15 cellular contexts compared by ENCODE assay signal in the genomic region with DNA sequence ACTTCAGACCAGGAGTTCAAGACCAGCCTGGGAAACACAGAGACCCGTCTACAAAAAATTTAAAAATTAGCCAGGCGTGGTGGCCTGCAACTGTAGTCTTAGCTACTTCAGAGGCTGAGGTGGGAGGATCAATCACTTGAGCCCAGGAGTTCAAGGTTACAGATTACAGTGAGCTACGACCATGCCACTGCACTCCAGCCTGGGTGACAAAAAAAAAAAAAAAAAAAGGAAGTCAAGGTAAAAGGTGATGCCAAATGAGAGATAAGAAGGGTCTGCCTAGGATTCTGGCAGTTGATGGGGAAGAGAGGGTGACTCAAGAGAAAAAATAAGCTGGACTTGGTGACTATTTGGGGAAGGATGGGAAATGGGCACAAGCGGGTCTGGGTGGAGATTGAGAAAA. TPM values are rescaled to one million over a fixed set of nuclear protein-coding genes. Genes with fewer than 3 reads are reported as not detected.
DNase-seq lines count a peak whose midpoint lies in the region; ATAC-seq and TF ChIP-seq lines count a peak whose summit lies in the region.
"Had no signal": no experiment of that assay in that cellular context is flagged by ENCODE, and none has a peak within 500 bp of the region (broad histone marks: within the 10 kb centered on the region; RNA-seq: fewer than 3 reads in every experiment).

No MANE protein-coding gene starts in this region.

- ATAC-seq in CD8-positive, alpha-beta T cell, result no peak
- no peak for ATAC-seq in psoas muscle

- H3F3A ChIP-seq in MM.1S (ENCODE audit: insufficient read depth, low read length), result peaks cover 9% of the 10 kb centered on the region

- H3K4me2 ChIP-seq in MM.1S (ENCODE audit: low read depth, low read length), result peak overlapping the region; percentile 71; the same call in 1 of the 2 replicates

- no peak overlapping the region for H3K27ac ChIP-seq in CD8-positive, alpha-beta T cell (ENCODE audit: low read depth, low read length)
- H3K27ac ChIP-seq in MM.1S (ENCODE audit: low read length) (no peak overlapping the region), psoas muscle (peak overlapping the region; percentile 80)
- H3K27ac ChIP-seq: brain microvascular endothelial cell had no signal

- H3K4me3 ChIP-seq in CD8-positive, alpha-beta T cell (ENCODE audit: low read depth, low read length), result no peak overlapping the region
- H3K4me3 ChIP-seq in MM.1S (ENCODE audit: low read length) (no peak overlapping the region), psoas muscle (no peak overlapping the region)

- peaks cover 23% of the 10 kb centered on the region for H3K4me1 ChIP-seq in CD8-positive, alpha-beta T cell (ENCODE audit: insufficient read depth, low read length)
- H3K4me1 ChIP-seq in MM.1S (ENCODE audit: low read length), result peaks cover 12% of the 10 kb centered on the region
- H3K4me1 ChIP-seq in psoas muscle, result peaks cover 39% of the 10 kb centered on the region

- H3K9me2 ChIP-seq in MM.1S (replicated peaks; ENCODE audit: insufficient read depth, low read length), result no peaks in the 10 kb centered on the region

- DNase-seq in CD8-positive, alpha-beta T cell, result no peak
- DNase-seq in MM.1S (no peak), psoas muscle (no peak), DMS 273 treated with DMSO at 0.1 percent for 48 hours (lab: John Stamatoyannopoulos, UW) (no peak), UCSD-AML1 (lab: John Stamatoyannopoulos, UW; ENCODE audit: unreplicated experiment) (no peak), osteocyte (ENCODE audit: extremely low spot score, unreplicated experiment) (no peak)
- DNase-seq: brain microvascular endothelial cell; effector memory CD4-positive, alpha-beta T cell; foreskin fibroblast; KG1; NCI-H187 treated with DMSO at 0.1 percent for 48 hours; retina; stimulated activated CD4-positive, alpha-beta T cell treated with anti-CD3 and anti-CD28 coated beads, Interleukin-4, amount 100 ng/mL, for 24 hours; stimulated activated naive CD4-positive, alpha-beta T cell treated with Interleukin-2 at 50 U/mL for 16 hours had no signal

- no peak overlapping the region for H2AFZ ChIP-seq in MM.1S (ENCODE audit: low read length)

- peaks cover 21% of the 10 kb centered on the region; the same call in 1 of the 2 replicates for H3K79me2 ChIP-seq in MM.1S (ENCODE audit: low read length)

- H3K9me3 Mint-ChIP-seq in CD8-positive, alpha-beta T cell, result no peaks in the 10 kb centered on the region
- H3K9me3 Mint-ChIP-seq in brain (no peaks in the 10 kb centered on the region), osteocyte (ENCODE audit: unreplicated experiment) (no peaks in the 10 kb centered on the region)

- 82 to 92% (median 88%) methylated on average over 4 of the region's 4 CpGs for WGBS in psoas muscle, 3 donors

- no peak overlapping the region for H3K27ac Mint-ChIP-seq in CD8-positive, alpha-beta T cell
- H3K27ac Mint-ChIP-seq in brain (peak overlapping the region; percentile 30 to 94 (median 81)), osteocyte (ENCODE audit: unreplicated experiment) (no peak overlapping the region)

- no peaks in the 10 kb centered on the region for H3K27me3 ChIP-seq in CD8-positive, alpha-beta T cell (ENCODE audit: insufficient read depth, low read length)
- H3K27me3 ChIP-seq in MM.1S (replicated peaks; ENCODE audit: insufficient read depth, low read length) (no peaks in the 10 kb centered on the region), psoas muscle (ENCODE audit: insufficient read depth in 3 of 3, low read length in 2 of 3) (no peaks in the 10 kb centered on the region)
- H3K27me3 ChIP-seq: brain microvascular endothelial cell had no signal

- intact Hi-C loops in CD8-positive, alpha-beta T cell (cut with DNase I, micrococcal nuclease), result loop anchor here (2.0 to 10.0 kb wide), 5 partner anchors 147 to 423 kb away; a partner anchor contains a TSS
- intact Hi-C loops in psoas muscle (cut with DNase I), result loop anchor here (2.0 kb wide), 4 partner anchors 31 to 145 kb away; no protein-coding TSS in a partner anchor

- POLR2A ChIA-PET in CD8-positive, alpha-beta T cell (lab: Charles Lee), result interaction anchor here (0.6 to 2.9 kb wide), 3 partner anchors 32 to 144 kb away, joined by 3 to 17 read pairs (median 8); a partner anchor contains a TSS

- H3K4me3 Mint-ChIP-seq in CD8-positive, alpha-beta T cell, result peak overlapping the region; percentile 30
- H3K4me3 Mint-ChIP-seq in brain (peak overlapping the region in 4 of 5 experiments; percentile 13 to 61 (median 39)), osteocyte (ENCODE audit: unreplicated experiment) (no peak overlapping the region)

- no peak for TF ChIP-seq CTCF in CD8-positive, alpha-beta T cell (IDR thresholded peaks at IDR 0.05)
- TF ChIP-seq CTCF in MM.1S (IDR thresholded peaks at IDR 0.05; ENCODE audit: low read length) (no peak), brain (conservative IDR thresholded peaks at IDR 0.05) (no peak), psoas muscle (IDR thresholded peaks at IDR 0.05) (no peak), osteocyte (IDR thresholded peaks at IDR 0.05) (no peak)

- H3K27me3 Mint-ChIP-seq in CD8-positive, alpha-beta T cell (ENCODE audit: low read depth), result no peaks in the 10 kb centered on the region
- H3K27me3 Mint-ChIP-seq in brain (no peaks in the 10 kb centered on the region), osteocyte (ENCODE audit: unreplicated experiment) (no peaks in the 10 kb centered on the region)

- H3K36me3 Mint-ChIP-seq in CD8-positive, alpha-beta T cell, result no peaks in the 10 kb centered on the region
- H3K36me3 Mint-ChIP-seq in brain (no peaks in the 10 kb centered on the region), osteocyte (ENCODE audit: unreplicated experiment) (no peaks in the 10 kb centered on the region)

- H4K20me1 ChIP-seq in MM.1S (ENCODE audit: insufficient read depth, low read length), result no peaks in the 10 kb centered on the region

- peaks cover 34% of the 10 kb centered on the region for H3K4me1 Mint-ChIP-seq in CD8-positive, alpha-beta T cell (ENCODE audit: low read depth)
- peaks cover 70% of the 10 kb centered on the region for H3K4me1 Mint-ChIP-seq in brain
- peaks cover 28% of the 10 kb centered on the region for H3K4me1 Mint-ChIP-seq in osteocyte (ENCODE audit: unreplicated experiment)

- no peaks in the 10 kb centered on the region for H3K9me3 ChIP-seq in CD8-positive, alpha-beta T cell (ENCODE audit: low read length)
- H3K9me3 ChIP-seq in MM.1S (replicated peaks; ENCODE audit: insufficient read depth, low read length), result no peaks in the 10 kb centered on the region
- no peaks in the 10 kb centered on the region for H3K9me3 ChIP-seq in psoas muscle

- no peaks in the 10 kb centered on the region for H3K36me3 ChIP-seq in CD8-positive, alpha-beta T cell (ENCODE audit: insufficient read depth, low read length)
- H3K36me3 ChIP-seq in MM.1S (replicated peaks; ENCODE audit: insufficient read depth, low read length), result no peaks in the 10 kb centered on the region
- no peaks in the 10 kb centered on the region for H3K36me3 ChIP-seq in psoas muscle (ENCODE audit: insufficient read depth in 1 of 2, low read depth in 1 of 2)
- H3K36me3 ChIP-seq: brain microvascular endothelial cell had no signal

- CTCF ChIA-PET in CD8-positive, alpha-beta T cell (lab: Charles Lee), result interaction anchor here (1.1 to 14.9 kb wide), 10 partner anchors 15 to 143 kb away, joined by 3 to 276 read pairs (median 10); a partner anchor contains a TSS

- H3K9ac ChIP-seq in MM.1S (ENCODE audit: low read length), result no peak overlapping the region

RNA-seq across cellular contexts. Expression of a gene that starts 32.5 kb away (rescaled TPM):
- total RNA-seq in CD8-positive, alpha-beta T cell, result 10 to 100 TPM; 48.5 to 52.9 TPM
- polyA plus RNA-seq in brain (ENCODE audit: insufficient read depth, low read depth, low replicate concordance) (55.9 TPM), psoas muscle (100 to 1,000 TPM; 142 to 538 (median 318) TPM)
- total RNA-seq in psoas muscle (1,000 to 10,000 TPM in 2 of 4 donors, 100 to 1,000 TPM in 2; 770 to 1,274 (median 938) TPM), osteocyte (27.8 and 28.8 TPM in 2 replicates)

Comparison
In these comparisons a context has a peak if more than half of its experiments do, and no peak if none do; other contexts are left out.
1. H3K27ac Mint-ChIP-seq: peak in brain (5 of 5); none in CD8-positive, alpha-beta T cell (single experiment) and osteocyte (single experiment).
2. RNA of a gene that starts 32.5 kb away (total RNA-seq): 770 to 1,274 TPM in psoas muscle; 48.5 to 52.9 TPM in CD8-positive, alpha-beta T cell and 27.8 to 28.8 TPM in osteocyte; every median in the first group is over 10 times any median in the second.